8 cellular contexts compared by ENCODE assay signal in genomic region chr10:12130237-12130872, GRCh38. TPM values are rescaled to one million over a fixed set of nuclear protein-coding genes. Genes with fewer than 3 reads are reported as not detected.
DNase-seq lines count a peak whose midpoint lies in the region; ATAC-seq, FAIRE-seq and TF ChIP-seq lines count a peak whose summit lies in the region.

No MANE protein-coding gene starts in this region.

- peak; percentile 60 for TF ChIP-seq CTCF in fibroblast of pulmonary artery (IDR thresholded peaks at IDR 0.05; ENCODE audit: low read length, missing control alignments)

- H3K4me3 Mint-ChIP-seq in activated T-cell treated with anti-CD3 and anti-CD28 coated beads, Interleukin-2, amount 50 U/mL, for 72 hours, result peak overlapping the region; percentile 80 to 87
- peak overlapping the region; percentile 86 for H3K4me3 Mint-ChIP-seq in natural killer cell treated with Interleukin-12 subunit alpha and Interleukin-12 subunit beta and Interleukin-15 and Interleukin-18, amount 100 ng/mL, for 72 hours

- H3K27ac Mint-ChIP-seq in activated T-cell treated with anti-CD3 and anti-CD28 coated beads, Interleukin-2, amount 50 U/mL, for 72 hours, result peak overlapping the region; percentile 59
- H3K27ac Mint-ChIP-seq in natural killer cell treated with Interleukin-12 subunit alpha and Interleukin-12 subunit beta and Interleukin-15 and Interleukin-18, amount 100 ng/mL, for 72 hours, result peak overlapping the region; percentile 20 to 86

- peaks cover 6 to 12% of the 10 kb centered on the region in 2 donors for H3K36me3 Mint-ChIP-seq in activated T-cell treated with anti-CD3 and anti-CD28 coated beads, Interleukin-2, amount 50 U/mL, for 72 hours (ENCODE audit: insufficient read depth in 2 of 2)
- H3K36me3 Mint-ChIP-seq in natural killer cell treated with Interleukin-12 subunit alpha and Interleukin-12 subunit beta and Interleukin-15 and Interleukin-18, amount 100 ng/mL, for 72 hours, result peaks cover 4% of the 10 kb centered on the region

- DNase-seq in C1 segment of cervical spinal cord (lab: John Stamatoyannopoulos, UW), result peak in 9 of 14 donors; percentile 10 to 34 (median 13)
- DNase-seq in GM18507 (ENCODE audit: extremely low spot score, insufficient read length, low read depth), result peak; percentile 20
- peak; percentile 19 for DNase-seq in NCI-H524 treated with DMSO at 0.1 percent for 48 hours (lab: John Stamatoyannopoulos, UW)
- peak; percentile 42 to 53 for DNase-seq in activated T-cell treated with anti-CD3 and anti-CD28 coated beads, Interleukin-2, amount 50 U/mL, for 72 hours
- DNase-seq in fibroblast of pulmonary artery (ENCODE audit: low read depth), result peak; percentile 76
- DNase-seq in natural killer cell treated with Interleukin-12 subunit alpha and Interleukin-12 subunit beta and Interleukin-15 and Interleukin-18, amount 100 ng/mL, for 72 hours (ENCODE audit: low spot score), result peak; percentile 66
- no peak for DNase-seq in ureter (ENCODE audit: low spot score)

- FAIRE-seq in GM18507 (lab: Jason Lieb, UNC), result peak; percentile 85

- H3K9me3 Mint-ChIP-seq in activated T-cell treated with anti-CD3 and anti-CD28 coated beads, Interleukin-2, amount 50 U/mL, for 72 hours, result no peaks in the 10 kb centered on the region
- no peaks in the 10 kb centered on the region for H3K9me3 Mint-ChIP-seq in natural killer cell treated with Interleukin-12 subunit alpha and Interleukin-12 subunit beta and Interleukin-15 and Interleukin-18, amount 100 ng/mL, for 72 hours

- peak overlapping the region; percentile 72 for H3K4me3 ChIP-seq in fibroblast of pulmonary artery (replicated peaks; ENCODE audit: low read depth, low read length)

- H3K4me1 Mint-ChIP-seq in activated T-cell treated with anti-CD3 and anti-CD28 coated beads, Interleukin-2, amount 50 U/mL, for 72 hours (ENCODE audit: low read depth), result peaks cover 32% of the 10 kb centered on the region
- peaks cover 25 to 32% of the 10 kb centered on the region in 2 donors for H3K4me1 Mint-ChIP-seq in natural killer cell treated with Interleukin-12 subunit alpha and Interleukin-12 subunit beta and Interleukin-15 and Interleukin-18, amount 100 ng/mL, for 72 hours (ENCODE audit: low read depth in 2 of 2)

- ATAC-seq in HG03097 (IDR thresholded peaks at IDR 0.05; ENCODE audit: low FRiP score, unreplicated experiment), result peak; percentile 40
- ATAC-seq in activated T-cell treated with anti-CD3 and anti-CD28 coated beads, Interleukin-2, amount 50 U/mL, for 72 hours (replicated peaks in 1 of 2), result peak; percentile 11 to 27
- ATAC-seq in natural killer cell treated with Interleukin-12 subunit alpha and Interleukin-12 subunit beta and Interleukin-15 and Interleukin-18, amount 100 ng/mL, for 72 hours, result peak in 1 of 2 donors; percentile 47

- H3K27me3 Mint-ChIP-seq in activated T-cell treated with anti-CD3 and anti-CD28 coated beads, Interleukin-2, amount 50 U/mL, for 72 hours (ENCODE audit: low read depth), result no peaks in the 10 kb centered on the region
- H3K27me3 Mint-ChIP-seq in natural killer cell treated with Interleukin-12 subunit alpha and Interleukin-12 subunit beta and Interleukin-15 and Interleukin-18, amount 100 ng/mL, for 72 hours, result no peaks in the 10 kb centered on the region

RNA-seq across cellular contexts. Expression of gene SEC61A2, which starts 0.9 kb away (rescaled TPM):
- total RNA-seq in activated T-cell treated with anti-CD3 and anti-CD28 coated beads, Interleukin-2, amount 50 U/mL, for 72 hours, result 10 to 100 TPM; 20.3 to 20.9 TPM
- total RNA-seq in natural killer cell treated with Interleukin-12 subunit alpha and Interleukin-12 subunit beta and Interleukin-15 and Interleukin-18, amount 100 ng/mL, for 72 hours, result 10 to 100 TPM; 30.3 to 54.8 TPM
- total RNA-seq in ureter, result 8.6 TPM
